ENCODE assay signal across 8 cellular contexts in genomic region chr22:21641795-21642583, GRCh38. TPM values are rescaled to one million over a fixed set of nuclear protein-coding genes. Genes with fewer than 3 reads are reported as not detected.
A peak's percentile ranks its signal among the peaks of the same experiment; 100 is the strongest.
DNase-seq lines count a peak whose midpoint lies in the region; ATAC-seq and TF ChIP-seq lines count a peak whose summit lies in the region.

Gene SDF2L1, plus strand, starts transcription at chr22:21642302. Its CDS starts 35 bp downstream, at chr22:21642337.

- intact Hi-C loops in mammary epithelial cell (cut with micrococcal nuclease): loop anchor here (1.0 to 10.0 kb wide), 3 partner anchors 13 to 73 kb away; no protein-coding TSS in a partner anchor

- H4K20me1 ChIP-seq in mammary epithelial cell (ENCODE audit: insufficient read depth, low read length): no peaks in the 10 kb centered on the region

- peaks cover 20% of the 10 kb centered on the region for H3K79me2 ChIP-seq in mammary epithelial cell (ENCODE audit: insufficient read depth, low read length)

- H3K4me3 ChIP-seq in WERI-Rb-1 (ENCODE audit: low read depth, low read length): peak within 1 kb of the TSS; percentile 71
- H3K4me3 ChIP-seq in mammary epithelial cell (replicated peaks in 1 of 3; ENCODE audit: insufficient read depth in 1 of 3, low read depth in 2 of 3, low read length in 3 of 3): peak within 1 kb of the TSS; percentile 66 to 92 (median 82)
- peak within 1 kb of the TSS; percentile 53 to 81 (median 71) for H3K4me3 ChIP-seq in skin epidermis

- H2AFZ ChIP-seq in mammary epithelial cell (ENCODE audit: low read depth, low read length): peak within 1 kb of the TSS; percentile 87

- dilution Hi-C loops in mammary epithelial cell (cut with HindIII; ENCODE audit: low sequenced_read_pairs): no loop called here

- peak; percentile 95 for ATAC-seq in HG03175 (IDR thresholded peaks at IDR 0.05; ENCODE audit: unreplicated experiment)

- in situ Hi-C loops in GM18951 (cut with MboI; ENCODE audit: low sequenced_read_pairs, unreplicated experiment) (loop anchor here (25.0 kb wide), 1 partner anchor 230 kb away; the partner anchor contains the start of gene HIC2), mammary epithelial cell (cut with MboI; ENCODE audit: low sequenced_read_pairs in 2 of 2) (no loop called here)

- DNase-seq in AG08396 (ENCODE audit: low spot score) (peak; percentile 99), NCI-H2227 treated with DMSO at 0.1 percent for 48 hours (lab: John Stamatoyannopoulos, UW) (peak; percentile 98), WERI-Rb-1 (peak; percentile 98), mammary epithelial cell (peak; percentile 99), iPS-NIHi11 (ENCODE audit: low spot score) (peak; percentile 97)

- no peaks in the 10 kb centered on the region for H3K27me3 ChIP-seq in WERI-Rb-1 (ENCODE audit: insufficient read depth, low read depth, severe bottlenecking)
- no peaks in the 10 kb centered on the region for H3K27me3 ChIP-seq in mammary epithelial cell (ENCODE audit: insufficient read depth, low read length)

- peak within 1 kb of the TSS; percentile 66 for H3K9ac ChIP-seq in mammary epithelial cell (ENCODE audit: insufficient read depth, low read length)

- CTCF ChIA-PET in mammary epithelial cell (lab: Charles Lee; ENCODE audit: low non-redundant PET): interaction anchor here (1.1 to 1.3 kb wide), 2 partner anchors 13 to 38 kb away, joined by 5 to 9 read pairs; partner anchors contain the start of gene YDJC

- H3K36me3 ChIP-seq in WERI-Rb-1: peaks cover 19% of the 10 kb centered on the region
- peaks cover 5% of the 10 kb centered on the region for H3K36me3 ChIP-seq in mammary epithelial cell (ENCODE audit: insufficient read depth, low read length)

- peak; percentile 95 for TF ChIP-seq POLR2A in GM18951 (IDR thresholded peaks at IDR 0.05; ENCODE audit: extremely low read depth, insufficient read depth, insufficient read length)

- H3K4me2 ChIP-seq in mammary epithelial cell (ENCODE audit: insufficient read depth, low read depth, low read length): peak within 1 kb of the TSS; percentile 78

- H3K9me3 ChIP-seq in WERI-Rb-1 (ENCODE audit: severe bottlenecking) (no peaks in the 10 kb centered on the region), mammary epithelial cell (replicated peaks; ENCODE audit: insufficient read depth, low read length) (no peaks in the 10 kb centered on the region)

- H3K4me1 ChIP-seq in mammary epithelial cell (ENCODE audit: insufficient read depth, low read length): peaks cover 17% of the 10 kb centered on the region

- 2% methylated on average over 35 of the region's 76 CpGs for WGBS in mammary epithelial cell (ENCODE audit: low coverage, missing lambda C conversion rate)

- H3K27ac ChIP-seq in WERI-Rb-1 (peak within 1 kb of the TSS; percentile 73), mammary epithelial cell (ENCODE audit: insufficient read depth, low read depth, low read length) (peak within 1 kb of the TSS; percentile 63), skin epidermis (peak within 1 kb of the TSS; percentile 15 to 82 (median 64))

- BruUV-seq in mammary epithelial cell (replicated peaks; lab: Mats Ljungman, UMichigan): no TSS peak

- TF ChIP-seq CTCF in WERI-Rb-1 (IDR thresholded peaks at IDR 0.05; ENCODE audit: low read depth, low read length) (no peak), mammary epithelial cell (conservative IDR thresholded peaks at IDR 0.05 in 1 of 2, IDR thresholded peaks at IDR 0.05 in 1 of 2; ENCODE audit: extremely low read depth in 1 of 2, insufficient read depth in 1 of 2, low read depth in 1 of 2, low read length in 2 of 2) (no peak)

RNA-seq across cellular contexts. Expression of gene SDF2L1, which starts in this region (rescaled TPM):
- total RNA-seq in mammary epithelial cell: 10 to 100 TPM; 13.3 to 52.0 TPM
- polyA plus RNA-seq in mammary epithelial cell: 56.2 TPM
- polyA minus RNA-seq in mammary epithelial cell: 14.6 TPM

Comparison
In these comparisons a context has a peak if more than half of its experiments do, and no peak if none do; other contexts are left out.
1. Peak in every context shown above with its lines: DNase-seq, ATAC-seq, H3K4me3 ChIP-seq and H3K27ac ChIP-seq.